In the genomic region with DNA sequence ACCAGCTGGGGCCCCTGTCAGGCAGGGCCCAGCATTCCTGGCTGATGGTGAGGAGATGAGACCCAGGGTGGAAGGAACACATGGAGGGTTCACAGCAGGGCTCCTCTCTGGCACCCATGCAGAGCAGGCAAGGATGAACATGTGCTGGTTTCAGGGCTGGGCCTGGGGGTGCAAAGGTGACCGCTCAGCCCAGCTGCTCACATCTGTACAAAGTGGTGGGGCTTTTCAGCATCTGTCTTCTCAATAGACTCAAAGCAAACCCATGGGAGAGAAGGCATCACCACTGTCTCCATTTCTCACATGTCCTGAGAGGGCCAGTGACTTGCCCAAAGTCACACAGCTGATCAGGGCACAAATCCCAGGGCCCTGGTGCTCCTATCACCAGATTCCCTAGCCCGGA, we compare ENCODE assay signal across 27 cellular contexts. TPM values are rescaled to one million over a fixed set of nuclear protein-coding genes. Genes with fewer than 3 reads are reported as not detected.
DNase-seq lines count a peak whose midpoint lies in the region; ATAC-seq and TF ChIP-seq lines count a peak whose summit lies in the region.
"Had no signal": no experiment of that assay in that cellular context is flagged by ENCODE, and none has a peak within 500 bp of the region (broad histone marks: within the 10 kb centered on the region; RNA-seq: fewer than 3 reads in every experiment).

No MANE protein-coding gene starts in this region.

- peak overlapping the region; percentile 35 for H3K4me3 Mint-ChIP-seq in natural killer cell
- H3K4me3 Mint-ChIP-seq in natural killer cell treated with Interleukin-12 subunit alpha and Interleukin-12 subunit beta and Interleukin-15 and Interleukin-18, amount 100 ng/mL, for 72 hours = no peak overlapping the region
- H3K4me3 Mint-ChIP-seq in central memory CD8-positive, alpha-beta T cell = no peak overlapping the region
- H3K4me3 Mint-ChIP-seq: activated naive CD4-positive, alpha-beta T cell treated with anti-CD3 and anti-CD28 coated beads for 36 hours; activated T-cell treated with anti-CD3 and anti-CD28 coated beads, Interleukin-2, amount 50 U/mL, for 72 hours; memory B cell had no signal

- DNase-seq in natural killer cell (no peak), GM13976 (ENCODE audit: low spot score) (no peak), cerebellar cortex (ENCODE audit: low spot score) (no peak), foreskin melanocyte (no peak)
- DNase-seq in natural killer cell treated with Interleukin-12 subunit alpha and Interleukin-12 subunit beta and Interleukin-15 and Interleukin-18, amount 100 ng/mL, for 72 hours (ENCODE audit: low spot score) = no peak
- DNase-seq in central memory CD8-positive, alpha-beta T cell (ENCODE audit: low spot score in 2 of 2) = no peak
- DNase-seq: activated naive CD4-positive, alpha-beta T cell treated with anti-CD3 and anti-CD28 coated beads for 36 hours; activated T-cell treated with anti-CD3 and anti-CD28 coated beads, Interleukin-2, amount 50 U/mL, for 72 hours; amygdala; C1 segment of cervical spinal cord; hypothalamus; immature natural killer cell; left colon; NCI-H2081 treated with DMSO at 0.1 percent for 48 hours; NCI-H345; nucleus accumbens; sigmoid colon; stimulated activated CD4-positive, alpha-beta T cell treated with anti-CD3 and anti-CD28 coated beads, Interleukin-4, amount 100 ng/mL, for 24 hours; T-helper 2 cell; upper lobe of right lung had no signal

- H3F3A ChIP-seq in Loucy (ENCODE audit: low read depth) = peaks cover 4% of the 10 kb centered on the region

- peak overlapping the region; percentile 7 for H3K4me2 ChIP-seq in Loucy (ENCODE audit: low read depth, low read length, poor library complexity, severe bottlenecking)

- TF ChIP-seq CTCF in natural killer cell (IDR thresholded peaks at IDR 0.05) (no peak), Loucy (conservative IDR thresholded peaks at IDR 0.05; ENCODE audit: low read length) (no peak), GM13976 (IDR thresholded peaks at IDR 0.05; ENCODE audit: borderline replicate concordance, control extremely low read depth, extremely low read depth, insufficient read depth, missing control alignments) (no peak)

- H2AFZ ChIP-seq in Loucy (ENCODE audit: low read length) = no peak overlapping the region

- peaks cover 21% of the 10 kb centered on the region for H3K79me2 ChIP-seq in Loucy (ENCODE audit: insufficient read depth, low read length)

- H3K36me3 ChIP-seq in Loucy (ENCODE audit: insufficient read depth, low read length) = no peaks in the 10 kb centered on the region
- H3K36me3 ChIP-seq: gastroesophageal sphincter, prostate gland, sigmoid colon, suprapubic skin, upper lobe of right lung had no signal

- H3K27ac Mint-ChIP-seq in natural killer cell = no peak overlapping the region
- H3K27ac Mint-ChIP-seq in natural killer cell treated with Interleukin-12 subunit alpha and Interleukin-12 subunit beta and Interleukin-15 and Interleukin-18, amount 100 ng/mL, for 72 hours = no peak overlapping the region
- H3K27ac Mint-ChIP-seq in central memory CD8-positive, alpha-beta T cell (ENCODE audit: low read depth) = peak overlapping the region; percentile 13
- H3K27ac Mint-ChIP-seq: activated naive CD4-positive, alpha-beta T cell treated with anti-CD3 and anti-CD28 coated beads for 36 hours; activated T-cell treated with anti-CD3 and anti-CD28 coated beads, Interleukin-2, amount 50 U/mL, for 72 hours had no signal

- no peaks in the 10 kb centered on the region for H3K9me2 ChIP-seq in Loucy (replicated peaks; ENCODE audit: low read depth, low read length)

- intact Hi-C loops in natural killer cell (cut with micrococcal nuclease) = no loop called here

- H3K36me3 Mint-ChIP-seq in natural killer cell = no peaks in the 10 kb centered on the region
- no peaks in the 10 kb centered on the region for H3K36me3 Mint-ChIP-seq in natural killer cell treated with Interleukin-12 subunit alpha and Interleukin-12 subunit beta and Interleukin-15 and Interleukin-18, amount 100 ng/mL, for 72 hours
- peaks cover 5% of the 10 kb centered on the region for H3K36me3 Mint-ChIP-seq in central memory CD8-positive, alpha-beta T cell (ENCODE audit: insufficient read depth)
- H3K36me3 Mint-ChIP-seq: IgD-negative memory B cell, immature natural killer cell, memory B cell had no signal

- no peaks in the 10 kb centered on the region for H3K9me3 Mint-ChIP-seq in natural killer cell
- no peaks in the 10 kb centered on the region for H3K9me3 Mint-ChIP-seq in natural killer cell treated with Interleukin-12 subunit alpha and Interleukin-12 subunit beta and Interleukin-15 and Interleukin-18, amount 100 ng/mL, for 72 hours
- no peaks in the 10 kb centered on the region for H3K9me3 Mint-ChIP-seq in central memory CD8-positive, alpha-beta T cell
- H3K9me3 Mint-ChIP-seq: activated naive CD4-positive, alpha-beta T cell treated with anti-CD3 and anti-CD28 coated beads for 36 hours; activated T-cell treated with anti-CD3 and anti-CD28 coated beads, Interleukin-2, amount 50 U/mL, for 72 hours; IgD-negative memory B cell; immature natural killer cell; memory B cell had no signal

- H3K4me1 ChIP-seq in Loucy (ENCODE audit: insufficient read depth, low read length, poor library complexity, severe bottlenecking) = peaks cover 67% of the 10 kb centered on the region

- peaks cover 15 to 25% of the 10 kb centered on the region in 2 donors for H3K4me1 Mint-ChIP-seq in natural killer cell
- peaks cover 0 to 15% of the 10 kb centered on the region in 2 donors for H3K4me1 Mint-ChIP-seq in natural killer cell treated with Interleukin-12 subunit alpha and Interleukin-12 subunit beta and Interleukin-15 and Interleukin-18, amount 100 ng/mL, for 72 hours (ENCODE audit: low read depth in 2 of 2)
- H3K4me1 Mint-ChIP-seq in central memory CD8-positive, alpha-beta T cell = peaks cover 48% of the 10 kb centered on the region

- no peak for ATAC-seq in natural killer cell
- no peak for ATAC-seq in natural killer cell treated with Interleukin-12 subunit alpha and Interleukin-12 subunit beta and Interleukin-15 and Interleukin-18, amount 100 ng/mL, for 72 hours
- no peak for ATAC-seq in central memory CD8-positive, alpha-beta T cell (replicated peaks; ENCODE audit: extremely low read depth, poor library complexity, severe bottlenecking)
- ATAC-seq in GM19395 (IDR thresholded peaks at IDR 0.05; ENCODE audit: unreplicated experiment) = no peak
- ATAC-seq: activated T-cell treated with anti-CD3 and anti-CD28 coated beads, Interleukin-2, amount 50 U/mL, for 72 hours; gastroesophageal sphincter; left colon; upper lobe of right lung had no signal

- H3K9ac ChIP-seq in Loucy (ENCODE audit: low read depth, low read length, poor library complexity, severe bottlenecking) = no peak overlapping the region

- H3K27me3 Mint-ChIP-seq in natural killer cell (ENCODE audit: low read depth in 2 of 2) = peaks cover 0 to 4% of the 10 kb centered on the region in 2 donors
- peaks cover 0 to 3% of the 10 kb centered on the region in 2 donors for H3K27me3 Mint-ChIP-seq in natural killer cell treated with Interleukin-12 subunit alpha and Interleukin-12 subunit beta and Interleukin-15 and Interleukin-18, amount 100 ng/mL, for 72 hours
- H3K27me3 Mint-ChIP-seq in central memory CD8-positive, alpha-beta T cell = no peaks in the 10 kb centered on the region
- H3K27me3 Mint-ChIP-seq: memory B cell had no signal

- in situ Hi-C loops in GM13976 (cut with MboI; ENCODE audit: low sequenced_read_pairs, unreplicated experiment) = no loop called here

- no peak overlapping the region for H3K4me3 ChIP-seq in Loucy (ENCODE audit: low read length, poor library complexity, severe bottlenecking)
- H3K4me3 ChIP-seq: gastroesophageal sphincter, prostate gland, sigmoid colon, suprapubic skin, upper lobe of right lung had no signal

- H4K20me1 ChIP-seq in Loucy (ENCODE audit: insufficient read depth, low read length, poor library complexity, severe bottlenecking) = peaks cover 5% of the 10 kb centered on the region

- no peaks in the 10 kb centered on the region for H3K27me3 ChIP-seq in Loucy (ENCODE audit: insufficient read depth, low read length, poor library complexity, severe bottlenecking)
- H3K27me3 ChIP-seq: gastroesophageal sphincter, sigmoid colon, suprapubic skin, upper lobe of right lung had no signal

- no peaks in the 10 kb centered on the region for H3K9me3 ChIP-seq in Loucy (ENCODE audit: insufficient read depth, low read depth, low read length)
- H3K9me3 ChIP-seq: gastroesophageal sphincter, prostate gland, sigmoid colon, suprapubic skin, upper lobe of right lung had no signal

RNA-seq across cellular contexts. Expression of a gene that starts 27.3 kb away (rescaled TPM):
- total RNA-seq in natural killer cell = 10 to 100 TPM; 57.8 to 70.8 (median 69.1) TPM
- total RNA-seq in natural killer cell treated with Interleukin-12 subunit alpha and Interleukin-12 subunit beta and Interleukin-15 and Interleukin-18, amount 100 ng/mL, for 72 hours = 10 to 100 TPM; 54.8 to 69.0 TPM
